Comparison of ENCODE assay signal across 26 cellular contexts in genomic region chr10:90987383-90987782, GRCh38.
"Had no signal": no experiment of that assay in that cellular context is flagged by ENCODE, and none has a peak within 500 bp of the region (broad histone marks: within the 10 kb centered on the region; RNA-seq: fewer than 3 reads in every experiment).

No MANE protein-coding gene starts in this region.

- ATAC-seq: gastroesophageal sphincter; left lung; stimulated activated naive CD8-positive, alpha-beta T cell treated with anti-CD3 and anti-CD28 coated beads, Interleukin-15, Interleukin-2, amounts not matched to agents 100 U/mL and 50 U/mL, for 24 hours had no signal

- H3K27ac ChIP-seq: epithelial cell of prostate, esophagus squamous epithelium, gastroesophageal sphincter, left lung, parathyroid adenoma, psoas muscle, sigmoid colon, skin epidermis, suprapubic skin, tibial artery, upper lobe of left lung, vagina had no signal

- H3K36me3 Mint-ChIP-seq: immature natural killer cell; natural killer cell treated with Interleukin-12 subunit alpha and Interleukin-12 subunit beta and Interleukin-15 and Interleukin-18, amount 100 ng/mL, for 72 hours had no signal

- DNase-seq: cortex of kidney; dorsolateral prefrontal cortex; effector CD8-positive, alpha-beta T cell; esophagus squamous epithelium; foreskin fibroblast; glutamatergic neuron; immature natural killer cell; left lung; mesenchymal stem cell; midbrain; psoas muscle; retina; sigmoid colon; stimulated activated CD4-positive, alpha-beta T cell treated with anti-CD3 and anti-CD28 coated beads, Interleukin-2, amount 100 ng/mL, for 24 hours; stimulated activated CD4-positive, alpha-beta T cell treated with anti-CD3 and anti-CD28 coated beads, Interleukin-4, amount 100 ng/mL, for 4 hours; stimulated activated naive CD8-positive, alpha-beta T cell treated with anti-CD3 and anti-CD28 coated beads, Interleukin-15, Interleukin-2, amounts not matched to agents 100 U/mL and 50 U/mL, for 24 hours; tibial artery; upper lobe of left lung had no signal

- H3K4me1 Mint-ChIP-seq: immature natural killer cell had no signal

- H3K9ac ChIP-seq: parathyroid adenoma had no signal

- H3K4me3 Mint-ChIP-seq: immature natural killer cell; natural killer cell treated with Interleukin-12 subunit alpha and Interleukin-12 subunit beta and Interleukin-15 and Interleukin-18, amount 100 ng/mL, for 72 hours had no signal

- H3K4me3 ChIP-seq: dorsolateral prefrontal cortex, esophagus squamous epithelium, gastroesophageal sphincter, left lung, lung, psoas muscle, sigmoid colon, skin epidermis, suprapubic skin, tibial artery, upper lobe of left lung, vagina had no signal

- H3K36me3 ChIP-seq: esophagus squamous epithelium, gastroesophageal sphincter, left lung, sigmoid colon, suprapubic skin, tibial artery, upper lobe of left lung, vagina had no signal

- H3K9me3 Mint-ChIP-seq: natural killer cell treated with Interleukin-12 subunit alpha and Interleukin-12 subunit beta and Interleukin-15 and Interleukin-18, amount 100 ng/mL, for 72 hours had no signal

- H3K9me3 ChIP-seq: esophagus squamous epithelium, gastroesophageal sphincter, left lung, psoas muscle, sigmoid colon, suprapubic skin, tibial artery, upper lobe of left lung, vagina had no signal

- H3K27me3 ChIP-seq: dorsolateral prefrontal cortex, esophagus squamous epithelium, gastroesophageal sphincter, left lung, sigmoid colon, suprapubic skin, tibial artery, upper lobe of left lung, vagina had no signal

- H3K27ac Mint-ChIP-seq: immature natural killer cell; natural killer cell treated with Interleukin-12 subunit alpha and Interleukin-12 subunit beta and Interleukin-15 and Interleukin-18, amount 100 ng/mL, for 72 hours had no signal

- H3K4me1 ChIP-seq: esophagus squamous epithelium, gastroesophageal sphincter, left lung, parathyroid adenoma, sigmoid colon, suprapubic skin, upper lobe of left lung, vagina had no signal
